In the genomic region with DNA sequence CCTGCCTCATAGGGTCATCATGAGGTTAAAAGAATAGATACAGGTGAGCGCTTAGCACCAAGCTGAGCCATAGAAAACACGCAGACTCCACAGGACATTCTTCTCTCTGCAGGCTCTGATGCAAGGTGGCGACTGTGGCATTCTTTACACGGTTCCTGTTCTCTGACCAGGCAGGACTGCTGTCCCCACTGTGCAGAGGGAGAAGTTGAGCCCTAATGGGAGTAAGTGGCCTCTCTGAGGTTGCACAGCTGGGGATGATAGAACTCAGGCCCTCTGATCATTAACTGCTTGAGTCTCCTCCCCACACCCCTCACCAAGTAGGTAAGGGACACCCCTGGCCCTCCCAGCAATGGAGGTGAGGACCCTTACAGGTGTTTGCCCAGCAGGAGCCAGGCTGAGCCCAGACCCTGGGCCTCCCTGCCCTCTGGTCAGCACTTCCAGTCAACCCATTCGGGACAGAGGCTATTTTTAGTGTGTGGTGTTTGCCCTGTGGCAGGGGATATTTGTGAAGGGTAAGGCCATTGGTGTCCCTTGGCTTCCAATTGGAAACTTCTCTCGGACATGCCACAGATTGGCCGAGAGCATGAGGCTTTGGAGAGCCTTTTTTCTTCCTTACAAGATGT, we compare ENCODE assay signal across 18 cellular contexts.
"Had no signal": no experiment of that assay in that cellular context is flagged by ENCODE, and none has a peak within 500 bp of the region (broad histone marks: within the 10 kb centered on the region; RNA-seq: fewer than 3 reads in every experiment).

No MANE protein-coding gene starts in this region.

- H3K4me1 ChIP-seq: foreskin keratinocyte, sigmoid colon had no signal

- DNase-seq: activated CD4-positive, alpha-beta T cell treated with anti-CD3 and anti-CD28 coated beads, Interleukin-2, amount 50 U/mL, for 1 hour; activated CD4-positive, CD25-positive, alpha-beta regulatory T cell treated with anti-CD3 and anti-CD28 coated beads, Interleukin-2, amount 50 U/mL, for 72 hours; activated CD8-positive, alpha-beta T cell treated with anti-CD3 and anti-CD28 coated beads, Interleukin-2, amount 10 ng/mL, durations not matched to agents 7 days and 5 days; dermis blood vessel endothelial cell; effector CD8-positive, alpha-beta T cell; foreskin keratinocyte; naive B cell; occipital lobe; stimulated activated CD4-positive, alpha-beta T cell treated with anti-CD3 and anti-CD28 coated beads, Interleukin-4, amount 100 ng/mL, for 1 hour; stimulated activated naive CD4-positive, alpha-beta T cell treated with Interleukin-2 at 50 U/mL for 16 hours; T-helper 2 cell had no signal

- ATAC-seq: activated CD8-positive, alpha-beta T cell treated with anti-CD3 and anti-CD28 coated beads, Interleukin-2, amount 10 ng/mL, durations not matched to agents 7 days and 5 days; foreskin keratinocyte had no signal

- H3K9me3 Mint-ChIP-seq: activated naive CD4-positive, alpha-beta T cell treated with anti-CD3 and anti-CD28 coated beads, Interleukin-2, amount 50 U/mL, for 72 hours; activated T-helper 17 cell treated with anti-CD3 and anti-CD28 coated beads, Interleukin-2, amount 50 U/mL, for 72 hours had no signal

- H3K4me3 Mint-ChIP-seq: activated CD8-positive, alpha-beta T cell treated with anti-CD3 and anti-CD28 coated beads, Interleukin-2, amount 10 ng/mL, durations not matched to agents 7 days and 5 days; activated T-helper 17 cell treated with anti-CD3 and anti-CD28 coated beads, Interleukin-2, amount 50 U/mL, for 72 hours; brain; naive B cell had no signal

- H3K27ac Mint-ChIP-seq: activated CD8-positive, alpha-beta T cell treated with anti-CD3 and anti-CD28 coated beads, Interleukin-2, amount 10 ng/mL, durations not matched to agents 7 days and 5 days; activated naive CD4-positive, alpha-beta T cell treated with anti-CD3 and anti-CD28 coated beads, Interleukin-2, amount 50 U/mL, for 72 hours; activated T-helper 17 cell treated with anti-CD3 and anti-CD28 coated beads, Interleukin-2, amount 50 U/mL, for 72 hours; brain; naive B cell had no signal

- H3K4me3 ChIP-seq: lung, sigmoid colon had no signal

- H3K9me3 ChIP-seq: sigmoid colon had no signal

- H3K36me3 Mint-ChIP-seq: activated naive CD4-positive, alpha-beta T cell treated with anti-CD3 and anti-CD28 coated beads, Interleukin-2, amount 50 U/mL, for 72 hours; brain; naive B cell had no signal

- H3K27ac ChIP-seq: foreskin keratinocyte, sigmoid colon, VCaP had no signal

- H3K36me3 ChIP-seq: sigmoid colon had no signal

- FAIRE-seq: keratinocyte had no signal
